Comparison of ENCODE assay signal across 17 cellular contexts in genomic region chr21:41622831-41623548, GRCh38.
A peak's percentile ranks its signal among the peaks of the same experiment; 100 is the strongest.
DNase-seq lines count a peak whose midpoint lies in the region; ATAC-seq, FAIRE-seq and TF ChIP-seq lines count a peak whose summit lies in the region.
"Had no signal": no experiment of that assay in that cellular context is flagged by ENCODE, and none has a peak within 500 bp of the region (broad histone marks: within the 10 kb centered on the region; RNA-seq: fewer than 3 reads in every experiment).

No MANE protein-coding gene starts in this region.

- no peak overlapping the region for H3K4me3 ChIP-seq in K562
- H3K4me3 ChIP-seq: cardiac muscle cell, HAP-1, prostate gland, SJCRH30, upper lobe of left lung had no signal

- TF ChIP-seq POLR2A in K562 (conservative IDR thresholded peaks at IDR 0.05) = no peak

- no peak for TF ChIP-seq EP300 in K562 (IDR thresholded peaks at IDR 0.05; ENCODE audit: low read length)

- POLR2A ChIA-PET in activated CD4-positive, alpha-beta T cell treated with anti-CD3 and anti-CD28 coated beads for 36 hours (lab: Charles Lee) = interaction anchor here (0.7 kb wide), 1 partner anchor 9 kb away, joined by 4 read pairs; no protein-coding TSS in a partner anchor
- POLR2A ChIA-PET in activated CD4-positive, alpha-beta T cell treated with anti-CD3 and anti-CD28 coated beads, Interleukin-2, amount 10 ng/mL, durations not matched to agents 7 days and 5 days (lab: Charles Lee) = no interaction called here
- POLR2A ChIA-PET in K562 (lab: Yijun Ruan, JAX) = interaction anchor here (0.6 to 1.1 kb wide), 2 partner anchors 93 to 166 kb away, joined by 3 read pairs; no protein-coding TSS in a partner anchor

- H3K27me3 Mint-ChIP-seq in activated CD4-positive, alpha-beta T cell treated with anti-CD3 and anti-CD28 coated beads for 36 hours = peaks cover 21% of the 10 kb centered on the region
- H3K27me3 Mint-ChIP-seq in activated CD4-positive, alpha-beta T cell treated with anti-CD3 and anti-CD28 coated beads, Interleukin-2, amount 10 ng/mL, durations not matched to agents 7 days and 5 days = peaks cover 7% of the 10 kb centered on the region
- H3K27me3 Mint-ChIP-seq in glutamatergic neuron (ENCODE audit: unreplicated experiment) = peaks cover 8% of the 10 kb centered on the region

- no TSS peak for BruUV-seq in K562 (replicated peaks; lab: Mats Ljungman, UMichigan)

- H3K4me2 ChIP-seq in K562 (ENCODE audit: insufficient read depth, low read length) = no peak overlapping the region

- no peaks in the 10 kb centered on the region for H3K36me3 ChIP-seq in K562 (ENCODE audit: control insufficient read depth, insufficient read depth, low read length)
- H3K36me3 ChIP-seq: cardiac muscle cell, HAP-1, prostate gland, SJCRH30, upper lobe of left lung had no signal

- H3K9me3 Mint-ChIP-seq in activated CD4-positive, alpha-beta T cell treated with anti-CD3 and anti-CD28 coated beads for 36 hours (ENCODE audit: low read depth) = no peaks in the 10 kb centered on the region
- no peaks in the 10 kb centered on the region for H3K9me3 Mint-ChIP-seq in activated CD4-positive, alpha-beta T cell treated with anti-CD3 and anti-CD28 coated beads, Interleukin-2, amount 10 ng/mL, durations not matched to agents 7 days and 5 days
- H3K9me3 Mint-ChIP-seq in glutamatergic neuron (ENCODE audit: unreplicated experiment) = peaks cover 5% of the 10 kb centered on the region

- ATAC-seq in activated CD4-positive, alpha-beta T cell treated with anti-CD3 and anti-CD28 coated beads for 36 hours = peak; percentile 95
- ATAC-seq in K562 (no peak), HG03521 (IDR thresholded peaks at IDR 0.05; ENCODE audit: unreplicated experiment) (no peak)

- TF ChIP-seq RAD21 in K562 (CRISPR knock-in tag; conservative IDR thresholded peaks at IDR 0.05 in 1 of 2, IDR thresholded peaks at IDR 0.05 in 1 of 2) = no peak

- no peak overlapping the region for H3K27ac Mint-ChIP-seq in activated CD4-positive, alpha-beta T cell treated with anti-CD3 and anti-CD28 coated beads for 36 hours
- no peak overlapping the region for H3K27ac Mint-ChIP-seq in activated CD4-positive, alpha-beta T cell treated with anti-CD3 and anti-CD28 coated beads, Interleukin-2, amount 10 ng/mL, durations not matched to agents 7 days and 5 days
- H3K27ac Mint-ChIP-seq in glutamatergic neuron (ENCODE audit: unreplicated experiment) = no peak overlapping the region
- H3K27ac Mint-ChIP-seq: IgD-negative memory B cell, mesothelial cell of epicardium had no signal

- H3K4me1 Mint-ChIP-seq in activated CD4-positive, alpha-beta T cell treated with anti-CD3 and anti-CD28 coated beads for 36 hours = peaks cover 6% of the 10 kb centered on the region
- H3K4me1 Mint-ChIP-seq in activated CD4-positive, alpha-beta T cell treated with anti-CD3 and anti-CD28 coated beads, Interleukin-2, amount 10 ng/mL, durations not matched to agents 7 days and 5 days = no peaks in the 10 kb centered on the region
- peaks cover 2% of the 10 kb centered on the region for H3K4me1 Mint-ChIP-seq in glutamatergic neuron (ENCODE audit: low read depth, unreplicated experiment)
- H3K4me1 Mint-ChIP-seq: IgD-negative memory B cell, mesothelial cell of epicardium had no signal

- under 1% methylated on average over 26 of the region's 26 CpGs for WGBS in K562 (ENCODE audit: insufficient coverage, low coverage, missing lambda C conversion rate)

- CTCF ChIA-PET in activated CD4-positive, alpha-beta T cell treated with anti-CD3 and anti-CD28 coated beads for 36 hours (lab: Charles Lee) = interaction anchor here (0.6 kb wide), 1 partner anchor 253 kb away, joined by 3 read pairs; no protein-coding TSS in a partner anchor
- CTCF ChIA-PET in activated CD4-positive, alpha-beta T cell treated with anti-CD3 and anti-CD28 coated beads, Interleukin-2, amount 10 ng/mL, durations not matched to agents 7 days and 5 days (lab: Charles Lee) = interaction anchor here (0.6 kb wide), 1 partner anchor 376 kb away, joined by 3 read pairs; no protein-coding TSS in a partner anchor
- CTCF ChIA-PET in K562 (lab: Yijun Ruan, JAX; ENCODE audit: low intra/inter-chr PET ratio) = no interaction called here

- no peaks in the 10 kb centered on the region for H3K4me1 ChIP-seq in K562 (replicated peaks in 1 of 2; ENCODE audit: control insufficient read depth in 2 of 2, insufficient read depth in 2 of 2, low read length in 2 of 2)
- H3K4me1 ChIP-seq: HAP-1, prostate gland, SJCRH30, upper lobe of left lung had no signal

- H2AFZ ChIP-seq in K562 (ENCODE audit: low read depth, low read length) = no peak overlapping the region

- H3K4me3 Mint-ChIP-seq in activated CD4-positive, alpha-beta T cell treated with anti-CD3 and anti-CD28 coated beads for 36 hours = no peak overlapping the region
- H3K4me3 Mint-ChIP-seq in activated CD4-positive, alpha-beta T cell treated with anti-CD3 and anti-CD28 coated beads, Interleukin-2, amount 10 ng/mL, durations not matched to agents 7 days and 5 days = no peak overlapping the region
- no peak overlapping the region for H3K4me3 Mint-ChIP-seq in glutamatergic neuron (ENCODE audit: unreplicated experiment)
- H3K4me3 Mint-ChIP-seq: IgD-negative memory B cell, mesothelial cell of epicardium had no signal

- no peaks in the 10 kb centered on the region for H3K9me1 ChIP-seq in K562 (ENCODE audit: control insufficient read depth, insufficient read depth, low read length)

- in situ Hi-C loops in K562 (cut with MboI) = no loop called here

- peaks cover 3% of the 10 kb centered on the region; the same call in 1 of the 2 replicates for H4K20me1 ChIP-seq in K562 (replicated peaks; ENCODE audit: control insufficient read depth, insufficient read depth, low read length)

- H3K9me3 ChIP-seq in K562 (replicated peaks; ENCODE audit: control insufficient read depth, insufficient read depth, low read depth, low read length) = no peaks in the 10 kb centered on the region
- H3K9me3 ChIP-seq: HAP-1, prostate gland, SJCRH30, upper lobe of left lung had no signal

- intact Hi-C loops in activated CD4-positive, alpha-beta T cell treated with anti-CD3 and anti-CD28 coated beads for 36 hours (cut with DNase I, micrococcal nuclease) = no loop called here
- intact Hi-C loops in K562 (cut with micrococcal nuclease) = no loop called here

- H3K27ac ChIP-seq in K562 (ENCODE audit: extremely low read depth, low read depth, low read length) = no peak overlapping the region
- H3K27ac ChIP-seq: cardiac muscle cell, prostate gland, SJCRH30, upper lobe of left lung had no signal

- no peak overlapping the region for H3K9ac ChIP-seq in K562 (ENCODE audit: insufficient read depth in 1 of 2, low read depth in 2 of 2, low read length in 2 of 2)

- DNase-seq in activated CD4-positive, alpha-beta T cell treated with anti-CD3 and anti-CD28 coated beads for 36 hours = peak; percentile 78
- no peak for DNase-seq in activated CD4-positive, alpha-beta T cell treated with anti-CD3 and anti-CD28 coated beads, Interleukin-2, amount 10 ng/mL, durations not matched to agents 7 days and 5 days
- DNase-seq in HK-2 (ENCODE audit: unreplicated experiment) (peak; percentile 72), K562 (ENCODE audit: extremely low read depth in 1 of 4, low spot score in 3 of 4) (no peak), glutamatergic neuron (no peak), DMS153 (lab: John Stamatoyannopoulos, UW) (no peak)
- DNase-seq in stimulated activated CD4-positive, alpha-beta T cell treated with anti-CD3 and anti-CD28 coated beads, Interleukin-15, amount 100 ng/mL, for 48 hours (ENCODE audit: low read depth in 2 of 2) = peak; percentile 48 to 50
- DNase-seq: NCI-H748 treated with DMSO at 0.1 percent for 48 hours, SJCRH30, upper lobe of left lung had no signal

- TF ChIP-seq CTCF in K562 (IDR thresholded peaks at IDR 0.05 in 2 of 3, conservative IDR thresholded peaks at IDR 0.05 in 1 of 3; ENCODE audit: insufficient read depth in 2 of 3, low read depth in 1 of 3, low read length in 3 of 3) (no peak), glutamatergic neuron (IDR thresholded peaks at IDR 0.05; ENCODE audit: partially characterized antibody, unreplicated experiment) (no peak)

- peaks cover 28 to 57% of the 10 kb centered on the region in 2 experiments for H3K27me3 ChIP-seq in K562 (ENCODE audit: control insufficient read depth in 2 of 2, insufficient read depth in 2 of 2, low read length in 2 of 2)
- H3K27me3 ChIP-seq: cardiac muscle cell, SJCRH30, upper lobe of left lung had no signal

- no peaks in the 10 kb centered on the region for H3K79me2 ChIP-seq in K562 (ENCODE audit: control insufficient read depth, insufficient read depth, low read length)

- H3K36me3 Mint-ChIP-seq in activated CD4-positive, alpha-beta T cell treated with anti-CD3 and anti-CD28 coated beads for 36 hours (ENCODE audit: low read depth) = no peaks in the 10 kb centered on the region
- H3K36me3 Mint-ChIP-seq in activated CD4-positive, alpha-beta T cell treated with anti-CD3 and anti-CD28 coated beads, Interleukin-2, amount 10 ng/mL, durations not matched to agents 7 days and 5 days (ENCODE audit: low read depth) = no peaks in the 10 kb centered on the region
- peaks cover 11% of the 10 kb centered on the region for H3K36me3 Mint-ChIP-seq in glutamatergic neuron (ENCODE audit: unreplicated experiment)
- H3K36me3 Mint-ChIP-seq: mesothelial cell of epicardium had no signal

- no peak for FAIRE-seq in K562 (lab: Jason Lieb, UNC)
- FAIRE-seq: GM19239 had no signal

TF ChIP-seq in K562, 482 proteins besides CTCF, POLR2A, EP300 and RAD21:
- TF ChIP-seq, protein P1, sequence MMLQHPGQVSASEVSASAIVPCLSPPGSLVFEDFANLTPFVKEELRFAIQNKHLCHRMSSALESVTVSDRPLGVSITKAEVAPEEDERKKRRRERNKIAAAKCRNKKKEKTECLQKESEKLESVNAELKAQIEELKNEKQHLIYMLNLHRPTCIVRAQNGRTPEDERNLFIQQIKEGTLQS (IDR thresholded peaks at IDR 0.05) = no peak
- TF ChIP-seq, protein P1 (CRISPR knock-in tag; conservative IDR thresholded peaks at IDR 0.05) = no peak
- TF ChIP-seq SP1 (CRISPR knock-in tag; IDR thresholded peaks at IDR 0.05) (no peak), MAFF (IDR thresholded peaks at IDR 0.05; ENCODE audit: low read length) (no peak), RBM25 (IDR thresholded peaks at IDR 0.05; ENCODE audit: low read depth, low read length, severe bottlenecking) (peak; percentile 61), ZNF143 (CRISPR knock-in tag; IDR thresholded peaks at IDR 0.05) (no peak), HDAC3 (IDR thresholded peaks at IDR 0.05; ENCODE audit: borderline replicate concordance, partially characterized antibody) (no peak)

Comparison
In these comparisons a context has a peak if more than half of its experiments do, and no peak if none do; other contexts are left out.
1. DNase-seq: peak in activated CD4-positive, alpha-beta T cell treated with anti-CD3 and anti-CD28 coated beads for 36 hours (single experiment), HK-2 (single experiment) and stimulated activated CD4-positive, alpha-beta T cell treated with anti-CD3 and anti-CD28 coated beads, Interleukin-15, amount 100 ng/mL, for 48 hours (2 of 2); none in activated CD4-positive, alpha-beta T cell treated with anti-CD3 and anti-CD28 coated beads, Interleukin-2, amount 10 ng/mL, durations not matched to agents 7 days and 5 days (single experiment), K562 (0 of 4), glutamatergic neuron (single experiment) and DMS153 (single experiment).